14 cellular contexts compared by ENCODE assay signal in genomic region chr5:176934309-176934930, GRCh38. TPM values are rescaled to one million over a fixed set of nuclear protein-coding genes. Genes with fewer than 3 reads are reported as not detected.
"Had no signal": no experiment of that assay in that cellular context is flagged by ENCODE, and none has a peak within 500 bp of the region (broad histone marks: within the 10 kb centered on the region; RNA-seq: fewer than 3 reads in every experiment).

No MANE protein-coding gene starts in this region.

- H3K9me3 Mint-ChIP-seq: activated CD4-positive, alpha-beta memory T cell treated with anti-CD3 and anti-CD28 coated beads for 36 hours; neural progenitor cell; T-helper 2 cell treated with Interferon-gamma antibody and Interleukin-4, amounts not matched to agents 5 μg/mL and 100 μg/mL, for 36 hours had no signal

- DNase-seq: activated CD4-positive, alpha-beta memory T cell treated with anti-CD3 and anti-CD28 coated beads for 36 hours; activated CD4-positive, CD25-positive, alpha-beta regulatory T cell treated with anti-CD3 and anti-CD28 coated beads, Interleukin-2, amount 50 U/mL, for 72 hours; activated CD8-positive, alpha-beta memory T cell treated with anti-CD3 and anti-CD28 coated beads, Interleukin-2, amount 50 U/mL, for 4 hours; cortex of kidney; effector memory CD4-positive, alpha-beta T cell; left ventricle myocardium superior; ovary; stimulated activated CD4-positive, alpha-beta T cell treated with anti-CD3 and anti-CD28 coated beads, Interleukin-4, amount 100 ng/mL, for 24 hours; transverse colon had no signal

- H3K4me3 ChIP-seq: ascending aorta, cardiac muscle cell, neural progenitor cell, ovary, transverse colon had no signal

- H3K27ac Mint-ChIP-seq: activated CD4-positive, alpha-beta memory T cell treated with anti-CD3 and anti-CD28 coated beads for 36 hours; neural progenitor cell; T-helper 2 cell treated with Interferon-gamma antibody and Interleukin-4, amounts not matched to agents 5 μg/mL and 100 μg/mL, for 36 hours had no signal

- H3K27me3 Mint-ChIP-seq: activated CD4-positive, alpha-beta memory T cell treated with anti-CD3 and anti-CD28 coated beads for 36 hours had no signal

- ATAC-seq: left ventricle myocardium superior had no signal

- H3K4me3 Mint-ChIP-seq: activated CD4-positive, alpha-beta memory T cell treated with anti-CD3 and anti-CD28 coated beads for 36 hours; neural progenitor cell; T-helper 2 cell treated with Interferon-gamma antibody and Interleukin-4, amounts not matched to agents 5 μg/mL and 100 μg/mL, for 36 hours had no signal

RNA-seq across cellular contexts. Expression of gene HK3, which starts 35.3 kb away (rescaled TPM):
- total RNA-seq: cardiac muscle cell, epithelial cell of proximal tubule had no signal
- polyA plus RNA-seq: cardiac muscle cell had no signal
